ENCODE assay signal across 1 cellular context in the genomic region with DNA sequence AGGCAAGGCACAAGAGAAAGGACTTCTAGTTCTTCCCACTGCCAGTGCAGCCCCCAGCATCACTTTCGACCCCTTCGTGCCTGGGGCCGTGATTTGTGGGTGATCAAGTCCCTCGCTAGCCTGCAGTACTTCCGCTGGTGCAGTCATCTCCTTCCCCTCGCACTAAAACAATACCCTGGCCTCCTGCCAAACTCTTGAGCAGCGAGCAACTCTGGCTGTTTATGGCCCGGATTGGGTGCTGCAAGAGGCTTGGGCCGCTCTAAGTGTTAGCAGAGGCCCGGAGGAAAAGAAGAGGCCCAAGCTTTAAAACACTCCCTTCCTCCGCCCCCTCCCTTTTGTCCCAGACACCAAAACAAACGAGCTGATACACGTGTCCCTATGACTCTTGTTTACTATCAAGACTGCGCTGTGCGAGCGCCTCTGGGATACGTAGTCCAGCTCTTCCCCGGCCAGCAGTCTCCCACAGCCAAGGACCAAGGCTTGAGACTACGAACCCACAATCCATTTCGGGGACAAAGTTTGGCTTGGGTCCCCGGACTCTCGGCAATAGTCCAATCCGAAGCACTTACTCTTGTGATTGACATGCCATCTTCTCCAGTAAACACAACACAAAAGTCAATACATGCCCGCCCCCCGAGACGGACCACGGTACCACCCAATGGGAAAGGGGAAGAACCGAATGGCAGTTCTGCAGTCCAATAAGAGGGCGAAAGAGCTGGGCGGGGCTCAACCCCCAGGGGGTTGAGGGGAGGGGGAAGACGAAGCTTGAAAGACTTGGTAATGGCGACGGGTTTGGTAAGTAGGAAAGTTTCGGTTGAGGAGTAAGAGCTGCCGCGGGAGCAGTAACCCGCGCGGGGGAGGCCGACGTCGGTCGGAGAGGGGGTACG.
TF ChIP-seq lines count a peak whose summit lies in the region.

A gene with protein sequence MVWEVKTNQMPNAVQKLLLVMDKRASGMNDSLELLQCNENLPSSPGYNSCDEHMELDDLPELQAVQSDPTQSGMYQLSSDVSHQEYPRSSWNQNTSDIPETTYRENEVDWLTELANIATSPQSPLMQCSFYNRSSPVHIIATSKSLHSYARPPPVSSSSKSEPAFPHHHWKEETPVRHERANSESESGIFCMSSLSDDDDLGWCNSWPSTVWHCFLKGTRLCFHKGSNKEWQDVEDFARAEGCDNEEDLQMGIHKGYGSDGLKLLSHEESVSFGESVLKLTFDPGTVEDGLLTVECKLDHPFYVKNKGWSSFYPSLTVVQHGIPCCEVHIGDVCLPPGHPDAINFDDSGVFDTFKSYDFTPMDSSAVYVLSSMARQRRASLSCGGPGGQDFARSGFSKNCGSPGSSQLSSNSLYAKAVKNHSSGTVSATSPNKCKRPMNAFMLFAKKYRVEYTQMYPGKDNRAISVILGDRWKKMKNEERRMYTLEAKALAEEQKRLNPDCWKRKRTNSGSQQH (plus strand): TSS at position 771 of the 887 bp plus-strand sequence. CDS start 10,891 bp downstream, outside the sequence.

TF ChIP-seq in HEK293, 187 proteins besides CTCF, POLR2A, EP300 and RAD21 (continued from another document and continues in another):
- TF ChIP-seq ZBTB11 (tag by site-specific recombination; conservative IDR thresholded peaks at IDR 0.05; ENCODE audit: low read depth) (peak; percentile 94), PRDM1 (tag by site-specific recombination; IDR thresholded peaks at IDR 0.05) (peak; percentile 77; the same call in 1 of the 2 replicates), ZNF132 (tag by site-specific recombination; IDR thresholded peaks at IDR 0.05; ENCODE audit: borderline replicate concordance) (no peak), ZNF2 (tag by site-specific recombination; IDR thresholded peaks at IDR 0.05) (peak; percentile 89), ZNF223 (tag by site-specific recombination; IDR thresholded peaks at IDR 0.05) (no peak), KLF9 (tag by site-specific recombination; IDR thresholded peaks at IDR 0.05; ENCODE audit: low read depth) (peak; percentile 81), ZNF335 (tag by site-specific recombination; conservative IDR thresholded peaks at IDR 0.05) (peak; percentile 7), ZBTB48 (tag by site-specific recombination; IDR thresholded peaks at IDR 0.05) (peak; percentile 74), SP3 (tag by site-specific recombination; IDR thresholded peaks at IDR 0.05) (peak; percentile 99), GLI4 (tag by site-specific recombination; IDR thresholded peaks at IDR 0.05) (no peak), ZNF514 (tag by site-specific recombination; IDR thresholded peaks at IDR 0.05) (no peak), ZXDB (tag by site-specific recombination; IDR thresholded peaks at IDR 0.05) (peak; percentile 56), ZNF626 (tag by site-specific recombination; IDR thresholded peaks at IDR 0.05) (no peak), YY2 (tag by site-specific recombination; IDR thresholded peaks at IDR 0.05) (peak; percentile 73), ZNF768 (tag by site-specific recombination; IDR thresholded peaks at IDR 0.05) (no peak), ZNF529 (tag by site-specific recombination; IDR thresholded peaks at IDR 0.05; ENCODE audit: insufficient replicate concordance) (no peak), ZBTB8A (tag by site-specific recombination; IDR thresholded peaks at IDR 0.05) (0 out of 2 replicates have a peak, but pooled peaks have one; percentile 26), ZNF146 (tag by site-specific recombination; IDR thresholded peaks at IDR 0.05) (no peak), ZNF670 (tag by site-specific recombination; IDR thresholded peaks at IDR 0.05; ENCODE audit: low read depth) (no peak), ZNF280D (tag by site-specific recombination; IDR thresholded peaks at IDR 0.05) (no peak), ZNF24 (tag by site-specific recombination; IDR thresholded peaks at IDR 0.05) (peak; percentile 15; the same call in 1 of the 2 replicates), ZNF654 (tag by site-specific recombination; IDR thresholded peaks at IDR 0.05; ENCODE audit: low read depth) (no peak), ZNF140 (tag by site-specific recombination; IDR thresholded peaks at IDR 0.05) (no peak), ZNF677 (tag by site-specific recombination; IDR thresholded peaks at IDR 0.05) (no peak)
- TF ChIP-seq, protein P1, sequence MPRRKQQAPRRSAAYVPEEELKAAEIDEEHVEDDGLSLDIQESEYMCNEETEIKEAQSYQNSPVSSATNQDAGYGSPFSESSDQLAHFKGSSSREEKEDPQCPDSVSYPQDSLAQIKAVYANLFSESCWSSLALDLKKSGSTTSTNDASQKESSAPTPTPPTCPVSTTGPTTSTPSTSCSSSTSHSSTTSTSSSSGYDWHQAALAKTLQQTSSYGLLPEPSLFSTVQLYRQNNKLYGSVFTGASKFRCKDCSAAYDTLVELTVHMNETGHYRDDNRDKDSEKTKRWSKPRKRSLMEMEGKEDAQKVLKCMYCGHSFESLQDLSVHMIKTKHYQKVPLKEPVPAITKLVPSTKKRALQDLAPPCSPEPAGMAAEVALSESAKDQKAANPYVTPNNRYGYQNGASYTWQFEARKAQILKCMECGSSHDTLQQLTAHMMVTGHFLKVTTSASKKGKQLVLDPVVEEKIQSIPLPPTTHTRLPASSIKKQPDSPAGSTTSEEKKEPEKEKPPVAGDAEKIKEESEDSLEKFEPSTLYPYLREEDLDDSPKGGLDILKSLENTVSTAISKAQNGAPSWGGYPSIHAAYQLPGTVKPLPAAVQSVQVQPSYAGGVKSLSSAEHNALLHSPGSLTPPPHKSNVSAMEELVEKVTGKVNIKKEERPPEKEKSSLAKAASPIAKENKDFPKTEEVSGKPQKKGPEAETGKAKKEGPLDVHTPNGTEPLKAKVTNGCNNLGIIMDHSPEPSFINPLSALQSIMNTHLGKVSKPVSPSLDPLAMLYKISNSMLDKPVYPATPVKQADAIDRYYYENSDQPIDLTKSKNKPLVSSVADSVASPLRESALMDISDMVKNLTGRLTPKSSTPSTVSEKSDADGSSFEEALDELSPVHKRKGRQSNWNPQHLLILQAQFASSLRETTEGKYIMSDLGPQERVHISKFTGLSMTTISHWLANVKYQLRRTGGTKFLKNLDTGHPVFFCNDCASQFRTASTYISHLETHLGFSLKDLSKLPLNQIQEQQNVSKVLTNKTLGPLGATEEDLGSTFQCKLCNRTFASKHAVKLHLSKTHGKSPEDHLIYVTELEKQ (tag by site-specific recombination; IDR thresholded peaks at IDR 0.05; ENCODE audit: borderline replicate concordance) = peak; percentile 59; the same call in 1 of the 2 replicates
- TF ChIP-seq, protein P2, sequence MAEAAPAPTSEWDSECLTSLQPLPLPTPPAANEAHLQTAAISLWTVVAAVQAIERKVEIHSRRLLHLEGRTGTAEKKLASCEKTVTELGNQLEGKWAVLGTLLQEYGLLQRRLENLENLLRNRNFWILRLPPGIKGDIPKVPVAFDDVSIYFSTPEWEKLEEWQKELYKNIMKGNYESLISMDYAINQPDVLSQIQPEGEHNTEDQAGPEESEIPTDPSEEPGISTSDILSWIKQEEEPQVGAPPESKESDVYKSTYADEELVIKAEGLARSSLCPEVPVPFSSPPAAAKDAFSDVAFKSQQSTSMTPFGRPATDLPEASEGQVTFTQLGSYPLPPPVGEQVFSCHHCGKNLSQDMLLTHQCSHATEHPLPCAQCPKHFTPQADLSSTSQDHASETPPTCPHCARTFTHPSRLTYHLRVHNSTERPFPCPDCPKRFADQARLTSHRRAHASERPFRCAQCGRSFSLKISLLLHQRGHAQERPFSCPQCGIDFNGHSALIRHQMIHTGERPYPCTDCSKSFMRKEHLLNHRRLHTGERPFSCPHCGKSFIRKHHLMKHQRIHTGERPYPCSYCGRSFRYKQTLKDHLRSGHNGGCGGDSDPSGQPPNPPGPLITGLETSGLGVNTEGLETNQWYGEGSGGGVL (tag by site-specific recombination; IDR thresholded peaks at IDR 0.05) = peak; percentile 44; the same call in 1 of the 2 replicates
- TF ChIP-seq, protein P3, sequence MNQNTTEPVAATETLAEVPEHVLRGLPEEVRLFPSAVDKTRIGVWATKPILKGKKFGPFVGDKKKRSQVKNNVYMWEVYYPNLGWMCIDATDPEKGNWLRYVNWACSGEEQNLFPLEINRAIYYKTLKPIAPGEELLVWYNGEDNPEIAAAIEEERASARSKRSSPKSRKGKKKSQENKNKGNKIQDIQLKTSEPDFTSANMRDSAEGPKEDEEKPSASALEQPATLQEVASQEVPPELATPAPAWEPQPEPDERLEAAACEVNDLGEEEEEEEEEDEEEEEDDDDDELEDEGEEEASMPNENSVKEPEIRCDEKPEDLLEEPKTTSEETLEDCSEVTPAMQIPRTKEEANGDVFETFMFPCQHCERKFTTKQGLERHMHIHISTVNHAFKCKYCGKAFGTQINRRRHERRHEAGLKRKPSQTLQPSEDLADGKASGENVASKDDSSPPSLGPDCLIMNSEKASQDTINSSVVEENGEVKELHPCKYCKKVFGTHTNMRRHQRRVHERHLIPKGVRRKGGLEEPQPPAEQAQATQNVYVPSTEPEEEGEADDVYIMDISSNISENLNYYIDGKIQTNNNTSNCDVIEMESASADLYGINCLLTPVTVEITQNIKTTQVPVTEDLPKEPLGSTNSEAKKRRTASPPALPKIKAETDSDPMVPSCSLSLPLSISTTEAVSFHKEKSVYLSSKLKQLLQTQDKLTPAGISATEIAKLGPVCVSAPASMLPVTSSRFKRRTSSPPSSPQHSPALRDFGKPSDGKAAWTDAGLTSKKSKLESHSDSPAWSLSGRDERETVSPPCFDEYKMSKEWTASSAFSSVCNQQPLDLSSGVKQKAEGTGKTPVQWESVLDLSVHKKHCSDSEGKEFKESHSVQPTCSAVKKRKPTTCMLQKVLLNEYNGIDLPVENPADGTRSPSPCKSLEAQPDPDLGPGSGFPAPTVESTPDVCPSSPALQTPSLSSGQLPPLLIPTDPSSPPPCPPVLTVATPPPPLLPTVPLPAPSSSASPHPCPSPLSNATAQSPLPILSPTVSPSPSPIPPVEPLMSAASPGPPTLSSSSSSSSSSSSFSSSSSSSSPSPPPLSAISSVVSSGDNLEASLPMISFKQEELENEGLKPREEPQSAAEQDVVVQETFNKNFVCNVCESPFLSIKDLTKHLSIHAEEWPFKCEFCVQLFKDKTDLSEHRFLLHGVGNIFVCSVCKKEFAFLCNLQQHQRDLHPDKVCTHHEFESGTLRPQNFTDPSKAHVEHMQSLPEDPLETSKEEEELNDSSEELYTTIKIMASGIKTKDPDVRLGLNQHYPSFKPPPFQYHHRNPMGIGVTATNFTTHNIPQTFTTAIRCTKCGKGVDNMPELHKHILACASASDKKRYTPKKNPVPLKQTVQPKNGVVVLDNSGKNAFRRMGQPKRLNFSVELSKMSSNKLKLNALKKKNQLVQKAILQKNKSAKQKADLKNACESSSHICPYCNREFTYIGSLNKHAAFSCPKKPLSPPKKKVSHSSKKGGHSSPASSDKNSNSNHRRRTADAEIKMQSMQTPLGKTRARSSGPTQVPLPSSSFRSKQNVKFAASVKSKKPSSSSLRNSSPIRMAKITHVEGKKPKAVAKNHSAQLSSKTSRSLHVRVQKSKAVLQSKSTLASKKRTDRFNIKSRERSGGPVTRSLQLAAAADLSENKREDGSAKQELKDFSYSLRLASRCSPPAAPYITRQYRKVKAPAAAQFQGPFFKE (tag by site-specific recombination; IDR thresholded peaks at IDR 0.05; ENCODE audit: borderline replicate concordance) = no peak
- TF ChIP-seq, protein P4, sequence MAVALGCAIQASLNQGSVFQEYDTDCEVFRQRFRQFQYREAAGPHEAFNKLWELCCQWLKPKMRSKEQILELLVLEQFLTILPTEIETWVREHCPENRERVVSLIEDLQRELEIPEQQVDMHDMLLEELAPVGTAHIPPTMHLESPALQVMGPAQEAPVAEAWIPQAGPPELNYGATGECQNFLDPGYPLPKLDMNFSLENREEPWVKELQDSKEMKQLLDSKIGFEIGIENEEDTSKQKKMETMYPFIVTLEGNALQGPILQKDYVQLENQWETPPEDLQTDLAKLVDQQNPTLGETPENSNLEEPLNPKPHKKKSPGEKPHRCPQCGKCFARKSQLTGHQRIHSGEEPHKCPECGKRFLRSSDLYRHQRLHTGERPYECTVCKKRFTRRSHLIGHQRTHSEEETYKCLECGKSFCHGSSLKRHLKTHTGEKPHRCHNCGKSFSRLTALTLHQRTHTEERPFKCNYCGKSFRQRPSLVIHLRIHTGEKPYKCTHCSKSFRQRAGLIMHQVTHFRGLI (tag by site-specific recombination; IDR thresholded peaks at IDR 0.05) = no peak
